In the genomic region with DNA sequence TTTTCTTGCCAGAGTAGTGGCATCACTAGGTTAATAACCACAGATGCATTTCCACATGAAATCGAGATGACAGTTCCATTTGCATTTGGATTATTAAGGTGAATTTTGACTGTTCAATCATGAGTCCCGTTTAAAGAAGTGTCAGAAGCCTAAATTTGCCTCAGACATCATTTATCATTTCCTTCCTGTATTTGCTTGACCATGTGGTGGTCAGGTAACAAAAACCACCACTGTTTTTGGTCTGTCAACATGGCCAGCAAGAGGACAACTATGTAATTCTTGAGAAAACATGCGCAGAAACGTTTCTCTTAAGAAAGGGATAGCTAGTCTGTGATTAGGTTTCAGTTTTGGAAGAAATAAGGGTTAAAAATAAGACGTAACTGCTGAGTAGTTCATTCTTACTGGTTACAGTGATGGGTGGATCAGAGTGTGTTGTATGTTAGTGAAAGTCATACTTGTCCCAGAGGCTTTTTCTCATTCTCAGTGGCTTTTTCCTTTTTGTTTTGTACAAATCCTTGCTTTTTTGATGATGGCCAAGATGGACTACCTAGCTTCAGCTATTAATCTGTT, we compare ENCODE assay signal across 11 cellular contexts.
DNase-seq lines count a peak whose midpoint lies in the region; ATAC-seq and TF ChIP-seq lines count a peak whose summit lies in the region.
"Had no signal": no experiment of that assay in that cellular context is flagged by ENCODE, and none has a peak within 500 bp of the region (broad histone marks: within the 10 kb centered on the region; RNA-seq: fewer than 3 reads in every experiment).

No MANE protein-coding gene starts in this region.

- peak overlapping the region; percentile 72 for H3K27ac ChIP-seq in CD4-positive, alpha-beta memory T cell (ENCODE audit: low read depth, low read length)
- no peak overlapping the region for H3K27ac ChIP-seq in osteoblast (ENCODE audit: low read depth, low read length)
- H3K27ac ChIP-seq: RWPE1 had no signal

- no peak for TF ChIP-seq CTCF in osteoblast (IDR thresholded peaks at IDR 0.05; ENCODE audit: extremely low read depth, low read depth, low read length)

- intact Hi-C loops in CD4-positive, alpha-beta memory T cell (cut with micrococcal nuclease) = loop anchor here (5.0 kb wide), 1 partner anchor 117 kb away; no protein-coding TSS in a partner anchor

- H4K20me1 ChIP-seq in osteoblast (ENCODE audit: insufficient read depth, low read length) = no peaks in the 10 kb centered on the region

- CTCF ChIA-PET in CD4-positive, alpha-beta memory T cell (lab: Charles Lee; ENCODE audit: partially characterized antibody) = interaction anchor here (0.7 to 1.7 kb wide), 4 partner anchors 27 to 145 kb away, joined by 3 to 5 read pairs (median 4); no protein-coding TSS in a partner anchor

- H3K27me3 Mint-ChIP-seq in CD4-positive, alpha-beta memory T cell = no peaks in the 10 kb centered on the region
- H3K27me3 Mint-ChIP-seq in central memory CD8-positive, alpha-beta T cell = no peaks in the 10 kb centered on the region

- ATAC-seq in HG03108 (IDR thresholded peaks at IDR 0.05; ENCODE audit: unreplicated experiment) = peak; percentile 19
- ATAC-seq in central memory CD8-positive, alpha-beta T cell (replicated peaks; ENCODE audit: extremely low read depth, poor library complexity, severe bottlenecking) = no peak
- no peak for ATAC-seq in HG02642 (IDR thresholded peaks at IDR 0.05; ENCODE audit: poor library complexity, unreplicated experiment)

- peaks cover 33% of the 10 kb centered on the region for H3K79me2 ChIP-seq in osteoblast (ENCODE audit: insufficient read depth, low read length)

- H2AFZ ChIP-seq in osteoblast (ENCODE audit: low read length) = no peak overlapping the region

- peak in 2 of 5 donors; percentile 25 to 38 for DNase-seq in CD4-positive, alpha-beta memory T cell
- no peak for DNase-seq in central memory CD8-positive, alpha-beta T cell (ENCODE audit: low spot score in 2 of 2)
- DNase-seq in osteoblast (ENCODE audit: insufficient read length, low spot score, missing footprints) (no peak), NCI-H1417 (lab: John Stamatoyannopoulos, UW) (no peak), amygdala (lab: John Stamatoyannopoulos, UW) (no peak), islet precursor cell (no peak)
- DNase-seq: DMS 273 treated with DMSO at 0.1 percent for 48 hours, NCI-H2107 had no signal

- peak overlapping the region; percentile 50 to 98 (median 85) for H3K27ac Mint-ChIP-seq in CD4-positive, alpha-beta memory T cell
- peak overlapping the region; percentile 99 for H3K27ac Mint-ChIP-seq in central memory CD8-positive, alpha-beta T cell (ENCODE audit: low read depth)

- peaks cover 10% of the 10 kb centered on the region for H3K36me3 ChIP-seq in CD4-positive, alpha-beta memory T cell (ENCODE audit: insufficient read depth, low read length)
- peaks cover 6% of the 10 kb centered on the region for H3K36me3 ChIP-seq in osteoblast (ENCODE audit: insufficient read depth, low read length)

- POLR2A ChIA-PET in CD4-positive, alpha-beta memory T cell (lab: Charles Lee; ENCODE audit: partially characterized antibody) = interaction anchor here (0.6 to 1.4 kb wide), 3 partner anchors 12 to 120 kb away, joined by 3 to 5 read pairs (median 3); no protein-coding TSS in a partner anchor

- H3K4me2 ChIP-seq in osteoblast (ENCODE audit: insufficient read depth, low read length) = peak overlapping the region; percentile 16

- peaks cover 75% of the 10 kb centered on the region for H3K4me1 ChIP-seq in CD4-positive, alpha-beta memory T cell (ENCODE audit: insufficient read depth, low read length)
- peaks cover 42% of the 10 kb centered on the region for H3K4me1 ChIP-seq in osteoblast (ENCODE audit: insufficient read depth, low read length)

- peak overlapping the region in 1 of 2 donors; percentile 23 for H3K4me3 ChIP-seq in CD4-positive, alpha-beta memory T cell (ENCODE audit: low read length in 2 of 2)
- H3K4me3 ChIP-seq in osteoblast (ENCODE audit: insufficient read depth, low read length) = no peak overlapping the region

- H3K9me3 ChIP-seq in CD4-positive, alpha-beta memory T cell (ENCODE audit: control insufficient read depth in 1 of 2, low read length in 2 of 2) = no peaks in the 10 kb centered on the region
- no peaks in the 10 kb centered on the region for H3K9me3 ChIP-seq in osteoblast (ENCODE audit: low read depth, low read length)

- H3K9me3 Mint-ChIP-seq in CD4-positive, alpha-beta memory T cell = peaks cover 0 to 5% (median 0%) of the 10 kb centered on the region in 8 donors
- no peaks in the 10 kb centered on the region for H3K9me3 Mint-ChIP-seq in central memory CD8-positive, alpha-beta T cell

- H3K4me1 Mint-ChIP-seq in CD4-positive, alpha-beta memory T cell = peaks cover 67 to 79% (median 75%) of the 10 kb centered on the region in 4 donors
- H3K4me1 Mint-ChIP-seq in central memory CD8-positive, alpha-beta T cell = peaks cover 73% of the 10 kb centered on the region

- H3K36me3 Mint-ChIP-seq in CD4-positive, alpha-beta memory T cell = peaks cover 27 to 71% of the 10 kb centered on the region in 2 donors
- peaks cover 60% of the 10 kb centered on the region for H3K36me3 Mint-ChIP-seq in central memory CD8-positive, alpha-beta T cell (ENCODE audit: insufficient read depth)

- H3K4me3 Mint-ChIP-seq in CD4-positive, alpha-beta memory T cell = peak overlapping the region; percentile 57 to 93 (median 68)
- H3K4me3 Mint-ChIP-seq in central memory CD8-positive, alpha-beta T cell = peak overlapping the region; percentile 93

- H3K27me3 ChIP-seq in CD4-positive, alpha-beta memory T cell (ENCODE audit: insufficient read depth, low read length) = no peaks in the 10 kb centered on the region
- H3K27me3 ChIP-seq in osteoblast (ENCODE audit: insufficient read depth, low read length) = no peaks in the 10 kb centered on the region
